1 cellular context compared by ENCODE assay signal in genomic region chr17:28728364-28729200, GRCh38.
TF ChIP-seq lines count a peak whose summit lies in the region.

Gene NEK8, plus strand, starts transcription at chr17:28728788. Its CDS starts 26 bp downstream, at chr17:28728814.

TF ChIP-seq in GM12878, 131 proteins besides CTCF, POLR2A, EP300 and RAD21 (continued from another document and continues in another):
- TF ChIP-seq ZBTB11 (CRISPR knock-in tag; IDR thresholded peaks at IDR 0.05) (no peak), TCF3 (IDR thresholded peaks at IDR 0.05; ENCODE audit: borderline replicate concordance, insufficient read depth, low read depth, low read length) (no peak), POLR2AphosphoS5 (IDR thresholded peaks at IDR 0.05; ENCODE audit: low read length) (peak; percentile 74), CHD4 (IDR thresholded peaks at IDR 0.05) (no peak), RUNX3 (IDR thresholded peaks at IDR 0.05; ENCODE audit: low read length) (no peak), RELA (IDR thresholded peaks at IDR 0.05; ENCODE audit: borderline replicate concordance, partially characterized antibody) (no peak), LARP7 (IDR thresholded peaks at IDR 0.05) (0 out of 2 replicates have a peak, but pooled peaks have one; percentile 11), NFYA (IDR thresholded peaks at IDR 0.05; ENCODE audit: borderline replicate concordance, low read depth, low read length) (no peak), MYC (IDR thresholded peaks at IDR 0.05; ENCODE audit: insufficient read depth, insufficient read length, insufficient replicate concordance, low read length, severe bottlenecking) (no peak), PBX3 (IDR thresholded peaks at IDR 0.05; ENCODE audit: insufficient replicate concordance, low read depth, low read length) (no peak), POU2F2 (IDR thresholded peaks at IDR 0.05; ENCODE audit: borderline replicate concordance, low read depth, low read length) (peak; percentile 49; the same call in 2 of the 3 replicates), SRF (IDR thresholded peaks at IDR 0.05; ENCODE audit: low read depth in 2 of 2, low read length in 2 of 2) (no peak), FOXK2 (IDR thresholded peaks at IDR 0.05) (no peak), SREBF1 (IDR thresholded peaks at IDR 0.05; ENCODE audit: low read length) (0 out of 2 replicates have a peak, but pooled peaks have one; percentile 10), RBBP5 (conservative IDR thresholded peaks at IDR 0.05) (no peak), MTA3 (IDR thresholded peaks at IDR 0.05; ENCODE audit: borderline replicate concordance, low read length) (no peak), MTA2 (IDR thresholded peaks at IDR 0.05; ENCODE audit: low read depth) (peak; percentile 66; the same call in 1 of the 2 replicates), ZNF592 (IDR thresholded peaks at IDR 0.05) (no peak), TBL1XR1 (IDR thresholded peaks at IDR 0.05; ENCODE audit: low read depth, low read length) (peak; percentile 42; the same call in 1 of the 2 replicates), CBFB (IDR thresholded peaks at IDR 0.05; ENCODE audit: low read depth) (peak; percentile 22), USF1 (IDR thresholded peaks at IDR 0.05; ENCODE audit: borderline replicate concordance, extremely low read length, insufficient read depth, low read depth, low read length) (no peak), ATF3 (IDR thresholded peaks at IDR 0.05; ENCODE audit: borderline replicate concordance, extremely low read depth, low read depth, low read length) (no peak), IKZF2 (IDR thresholded peaks at IDR 0.05) (peak; percentile 88 to 90; a peak in 3 of 4 replicates), IRF3 (IDR thresholded peaks at IDR 0.05) (no peak), BMI1 (IDR thresholded peaks at IDR 0.05; ENCODE audit: borderline replicate concordance) (no peak), POLR2AphosphoS2 (IDR thresholded peaks at IDR 0.05; ENCODE audit: low read depth, low read length) (peak; percentile 88), ELK1 (IDR thresholded peaks at IDR 0.05; ENCODE audit: low read depth, low read length) (peak; percentile 36), BCLAF1 (IDR thresholded peaks at IDR 0.05) (no peak), ZBED1 (IDR thresholded peaks at IDR 0.05; ENCODE audit: borderline replicate concordance) (no peak; the same call in 1 of the 2 replicates), ATF2 (IDR thresholded peaks at IDR 0.05; ENCODE audit: low read length) (no peak), TARDBP (IDR thresholded peaks at IDR 0.05; ENCODE audit: borderline replicate concordance) (peak; percentile 26; the same call in 1 of the 2 replicates), WRNIP1 (IDR thresholded peaks at IDR 0.05; ENCODE audit: borderline replicate concordance, low read depth, low read length) (no peak), BHLHE40 (IDR thresholded peaks at IDR 0.05; ENCODE audit: borderline replicate concordance in 1 of 2, low read depth in 2 of 2, low read length in 1 of 2) (peak; percentile 53 to 63), IKZF1 (conservative IDR thresholded peaks at IDR 0.05) (peak; percentile 88), KLF5 (IDR thresholded peaks at IDR 0.05; ENCODE audit: partially characterized antibody) (no peak), CREB1 (IDR thresholded peaks at IDR 0.05; ENCODE audit: low read depth) (no peak), SP1 (IDR thresholded peaks at IDR 0.05; ENCODE audit: low read depth, low read length) (peak; percentile 61), JUND (IDR thresholded peaks at IDR 0.05; ENCODE audit: low read depth, low read length) (no peak), CBX3 (IDR thresholded peaks at IDR 0.05; ENCODE audit: borderline replicate concordance, low read depth) (no peak), ZNF24 (IDR thresholded peaks at IDR 0.05) (no peak; the same call in 1 of the 2 replicates), ETV6 (conservative IDR thresholded peaks at IDR 0.05 in 1 of 2, IDR thresholded peaks at IDR 0.05 in 1 of 2; ENCODE audit: borderline replicate concordance in 1 of 2, low read depth in 1 of 2) (0 out of 4 replicates have a peak, but pooled peaks of 1 of the 2 experiments have one; percentile 4), MXI1 (IDR thresholded peaks at IDR 0.05; ENCODE audit: low read depth, low read length) (0 out of 2 replicates have a peak, but pooled peaks have one; percentile 49), HSF1 (IDR thresholded peaks at IDR 0.05; ENCODE audit: low read depth, low read length) (no peak), PAX5 (IDR thresholded peaks at IDR 0.05; ENCODE audit: borderline replicate concordance, low read depth, low read length) (no peak), RAD51 (IDR thresholded peaks at IDR 0.05) (no peak), BACH1 (IDR thresholded peaks at IDR 0.05; ENCODE audit: borderline replicate concordance) (peak; percentile 99), ESRRA (IDR thresholded peaks at IDR 0.05; ENCODE audit: low read length) (no peak)
